Comparison of ENCODE assay signal across 2 cellular contexts in genomic region chr19:49930483-49931011, GRCh38.
TF ChIP-seq lines count a peak whose summit lies in the region.

No MANE protein-coding gene starts in this region.

TF ChIP-seq in SK-N-SH, 30 proteins besides CTCF, POLR2A, EP300 and RAD21 (continued from another document):
- TF ChIP-seq, protein P1, sequence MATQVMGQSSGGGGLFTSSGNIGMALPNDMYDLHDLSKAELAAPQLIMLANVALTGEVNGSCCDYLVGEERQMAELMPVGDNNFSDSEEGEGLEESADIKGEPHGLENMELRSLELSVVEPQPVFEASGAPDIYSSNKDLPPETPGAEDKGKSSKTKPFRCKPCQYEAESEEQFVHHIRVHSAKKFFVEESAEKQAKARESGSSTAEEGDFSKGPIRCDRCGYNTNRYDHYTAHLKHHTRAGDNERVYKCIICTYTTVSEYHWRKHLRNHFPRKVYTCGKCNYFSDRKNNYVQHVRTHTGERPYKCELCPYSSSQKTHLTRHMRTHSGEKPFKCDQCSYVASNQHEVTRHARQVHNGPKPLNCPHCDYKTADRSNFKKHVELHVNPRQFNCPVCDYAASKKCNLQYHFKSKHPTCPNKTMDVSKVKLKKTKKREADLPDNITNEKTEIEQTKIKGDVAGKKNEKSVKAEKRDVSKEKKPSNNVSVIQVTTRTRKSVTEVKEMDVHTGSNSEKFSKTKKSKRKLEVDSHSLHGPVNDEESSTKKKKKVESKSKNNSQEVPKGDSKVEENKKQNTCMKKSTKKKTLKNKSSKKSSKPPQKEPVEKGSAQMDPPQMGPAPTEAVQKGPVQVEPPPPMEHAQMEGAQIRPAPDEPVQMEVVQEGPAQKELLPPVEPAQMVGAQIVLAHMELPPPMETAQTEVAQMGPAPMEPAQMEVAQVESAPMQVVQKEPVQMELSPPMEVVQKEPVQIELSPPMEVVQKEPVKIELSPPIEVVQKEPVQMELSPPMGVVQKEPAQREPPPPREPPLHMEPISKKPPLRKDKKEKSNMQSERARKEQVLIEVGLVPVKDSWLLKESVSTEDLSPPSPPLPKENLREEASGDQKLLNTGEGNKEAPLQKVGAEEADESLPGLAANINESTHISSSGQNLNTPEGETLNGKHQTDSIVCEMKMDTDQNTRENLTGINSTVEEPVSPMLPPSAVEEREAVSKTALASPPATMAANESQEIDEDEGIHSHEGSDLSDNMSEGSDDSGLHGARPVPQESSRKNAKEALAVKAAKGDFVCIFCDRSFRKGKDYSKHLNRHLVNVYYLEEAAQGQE (IDR thresholded peaks at IDR 0.05; ENCODE audit: low read depth, low read length), result no peak
- TF ChIP-seq, protein P2, sequence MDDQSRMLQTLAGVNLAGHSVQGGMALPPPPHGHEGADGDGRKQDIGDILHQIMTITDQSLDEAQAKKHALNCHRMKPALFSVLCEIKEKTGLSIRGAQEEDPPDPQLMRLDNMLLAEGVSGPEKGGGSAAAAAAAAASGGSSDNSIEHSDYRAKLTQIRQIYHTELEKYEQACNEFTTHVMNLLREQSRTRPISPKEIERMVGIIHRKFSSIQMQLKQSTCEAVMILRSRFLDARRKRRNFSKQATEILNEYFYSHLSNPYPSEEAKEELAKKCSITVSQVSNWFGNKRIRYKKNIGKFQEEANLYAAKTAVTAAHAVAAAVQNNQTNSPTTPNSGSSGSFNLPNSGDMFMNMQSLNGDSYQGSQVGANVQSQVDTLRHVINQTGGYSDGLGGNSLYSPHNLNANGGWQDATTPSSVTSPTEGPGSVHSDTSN (IDR thresholded peaks at IDR 0.05), result no peak
- TF ChIP-seq JUND (IDR thresholded peaks at IDR 0.05) (no peak), FOXJ3 (CRISPR knock-in tag; IDR thresholded peaks at IDR 0.05) (no peak), NFIC (IDR thresholded peaks at IDR 0.05; ENCODE audit: borderline replicate concordance) (no peak)
- TF ChIP-seq, protein P3, sequence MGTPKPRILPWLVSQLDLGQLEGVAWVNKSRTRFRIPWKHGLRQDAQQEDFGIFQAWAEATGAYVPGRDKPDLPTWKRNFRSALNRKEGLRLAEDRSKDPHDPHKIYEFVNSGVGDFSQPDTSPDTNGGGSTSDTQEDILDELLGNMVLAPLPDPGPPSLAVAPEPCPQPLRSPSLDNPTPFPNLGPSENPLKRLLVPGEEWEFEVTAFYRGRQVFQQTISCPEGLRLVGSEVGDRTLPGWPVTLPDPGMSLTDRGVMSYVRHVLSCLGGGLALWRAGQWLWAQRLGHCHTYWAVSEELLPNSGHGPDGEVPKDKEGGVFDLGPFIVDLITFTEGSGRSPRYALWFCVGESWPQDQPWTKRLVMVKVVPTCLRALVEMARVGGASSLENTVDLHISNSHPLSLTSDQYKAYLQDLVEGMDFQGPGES (IDR thresholded peaks at IDR 0.05; ENCODE audit: low read depth, low read length), result no peak

TF ChIP-seq in SK-N-SH treated with all-trans-retinoic acid at 6 μM for 48 hours, 23 proteins besides CTCF, POLR2A, EP300 and RAD21 (continued from another document):
- TF ChIP-seq, protein P4, sequence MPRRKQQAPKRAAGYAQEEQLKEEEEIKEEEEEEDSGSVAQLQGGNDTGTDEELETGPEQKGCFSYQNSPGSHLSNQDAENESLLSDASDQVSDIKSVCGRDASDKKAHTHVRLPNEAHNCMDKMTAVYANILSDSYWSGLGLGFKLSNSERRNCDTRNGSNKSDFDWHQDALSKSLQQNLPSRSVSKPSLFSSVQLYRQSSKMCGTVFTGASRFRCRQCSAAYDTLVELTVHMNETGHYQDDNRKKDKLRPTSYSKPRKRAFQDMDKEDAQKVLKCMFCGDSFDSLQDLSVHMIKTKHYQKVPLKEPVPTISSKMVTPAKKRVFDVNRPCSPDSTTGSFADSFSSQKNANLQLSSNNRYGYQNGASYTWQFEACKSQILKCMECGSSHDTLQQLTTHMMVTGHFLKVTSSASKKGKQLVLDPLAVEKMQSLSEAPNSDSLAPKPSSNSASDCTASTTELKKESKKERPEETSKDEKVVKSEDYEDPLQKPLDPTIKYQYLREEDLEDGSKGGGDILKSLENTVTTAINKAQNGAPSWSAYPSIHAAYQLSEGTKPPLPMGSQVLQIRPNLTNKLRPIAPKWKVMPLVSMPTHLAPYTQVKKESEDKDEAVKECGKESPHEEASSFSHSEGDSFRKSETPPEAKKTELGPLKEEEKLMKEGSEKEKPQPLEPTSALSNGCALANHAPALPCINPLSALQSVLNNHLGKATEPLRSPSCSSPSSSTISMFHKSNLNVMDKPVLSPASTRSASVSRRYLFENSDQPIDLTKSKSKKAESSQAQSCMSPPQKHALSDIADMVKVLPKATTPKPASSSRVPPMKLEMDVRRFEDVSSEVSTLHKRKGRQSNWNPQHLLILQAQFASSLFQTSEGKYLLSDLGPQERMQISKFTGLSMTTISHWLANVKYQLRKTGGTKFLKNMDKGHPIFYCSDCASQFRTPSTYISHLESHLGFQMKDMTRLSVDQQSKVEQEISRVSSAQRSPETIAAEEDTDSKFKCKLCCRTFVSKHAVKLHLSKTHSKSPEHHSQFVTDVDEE (CRISPR knock-in tag; IDR thresholded peaks at IDR 0.05), result no peak
- TF ChIP-seq ZFP3 (CRISPR knock-in tag; IDR thresholded peaks at IDR 0.05) (no peak), ESRRG (CRISPR knock-in tag; IDR thresholded peaks at IDR 0.05) (no peak), ZNF565 (CRISPR knock-in tag; conservative IDR thresholded peaks at IDR 0.05; ENCODE audit: low read depth) (no peak), ZFP30 (CRISPR knock-in tag; IDR thresholded peaks at IDR 0.05) (no peak), ZC3H10 (CRISPR knock-in tag; IDR thresholded peaks at IDR 0.05) (no peak), TCF4 (CRISPR knock-in tag; IDR thresholded peaks at IDR 0.05; ENCODE audit: borderline replicate concordance) (no peak), OSR1 (CRISPR knock-in tag; IDR thresholded peaks at IDR 0.05) (no peak), ARNTL (CRISPR knock-in tag; IDR thresholded peaks at IDR 0.05; ENCODE audit: borderline replicate concordance, low read depth) (no peak)
- TF ChIP-seq, protein P5, sequence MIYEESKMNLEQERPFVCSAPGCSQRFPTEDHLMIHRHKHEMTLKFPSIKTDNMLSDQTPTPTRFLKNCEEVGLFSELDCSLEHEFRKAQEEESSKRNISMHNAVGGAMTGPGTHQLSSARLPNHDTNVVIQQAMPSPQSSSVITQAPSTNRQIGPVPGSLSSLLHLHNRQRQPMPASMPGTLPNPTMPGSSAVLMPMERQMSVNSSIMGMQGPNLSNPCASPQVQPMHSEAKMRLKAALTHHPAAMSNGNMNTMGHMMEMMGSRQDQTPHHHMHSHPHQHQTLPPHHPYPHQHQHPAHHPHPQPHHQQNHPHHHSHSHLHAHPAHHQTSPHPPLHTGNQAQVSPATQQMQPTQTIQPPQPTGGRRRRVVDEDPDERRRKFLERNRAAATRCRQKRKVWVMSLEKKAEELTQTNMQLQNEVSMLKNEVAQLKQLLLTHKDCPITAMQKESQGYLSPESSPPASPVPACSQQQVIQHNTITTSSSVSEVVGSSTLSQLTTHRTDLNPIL (CRISPR knock-in tag; IDR thresholded peaks at IDR 0.05; ENCODE audit: low read depth), result no peak
- TF ChIP-seq, protein P6, sequence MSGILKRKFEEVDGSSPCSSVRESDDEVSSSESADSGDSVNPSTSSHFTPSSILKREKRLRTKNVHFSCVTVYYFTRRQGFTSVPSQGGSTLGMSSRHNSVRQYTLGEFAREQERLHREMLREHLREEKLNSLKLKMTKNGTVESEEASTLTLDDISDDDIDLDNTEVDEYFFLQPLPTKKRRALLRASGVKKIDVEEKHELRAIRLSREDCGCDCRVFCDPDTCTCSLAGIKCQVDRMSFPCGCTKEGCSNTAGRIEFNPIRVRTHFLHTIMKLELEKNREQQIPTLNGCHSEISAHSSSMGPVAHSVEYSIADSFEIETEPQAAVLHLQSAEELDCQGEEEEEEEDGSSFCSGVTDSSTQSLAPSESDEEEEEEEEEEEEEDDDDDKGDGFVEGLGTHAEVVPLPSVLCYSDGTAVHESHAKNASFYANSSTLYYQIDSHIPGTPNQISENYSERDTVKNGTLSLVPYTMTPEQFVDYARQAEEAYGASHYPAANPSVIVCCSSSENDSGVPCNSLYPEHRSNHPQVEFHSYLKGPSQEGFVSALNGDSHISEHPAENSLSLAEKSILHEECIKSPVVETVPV (CRISPR knock-in tag; IDR thresholded peaks at IDR 0.05), result no peak
- TF ChIP-seq, protein P7, sequence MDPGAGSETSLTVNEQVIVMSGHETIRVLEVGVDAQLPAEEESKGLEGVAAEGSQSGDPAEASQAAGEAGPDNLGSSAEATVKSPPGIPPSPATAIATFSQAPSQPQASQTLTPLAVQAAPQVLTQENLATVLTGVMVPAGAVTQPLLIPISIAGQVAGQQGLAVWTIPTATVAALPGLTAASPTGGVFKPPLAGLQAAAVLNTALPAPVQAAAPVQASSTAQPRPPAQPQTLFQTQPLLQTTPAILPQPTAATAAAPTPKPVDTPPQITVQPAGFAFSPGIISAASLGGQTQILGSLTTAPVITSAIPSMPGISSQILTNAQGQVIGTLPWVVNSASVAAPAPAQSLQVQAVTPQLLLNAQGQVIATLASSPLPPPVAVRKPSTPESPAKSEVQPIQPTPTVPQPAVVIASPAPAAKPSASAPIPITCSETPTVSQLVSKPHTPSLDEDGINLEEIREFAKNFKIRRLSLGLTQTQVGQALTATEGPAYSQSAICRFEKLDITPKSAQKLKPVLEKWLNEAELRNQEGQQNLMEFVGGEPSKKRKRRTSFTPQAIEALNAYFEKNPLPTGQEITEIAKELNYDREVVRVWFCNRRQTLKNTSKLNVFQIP (CRISPR knock-in tag; IDR thresholded peaks at IDR 0.05; ENCODE audit: borderline replicate concordance, low read depth), result no peak
